ENCODE assay signal across 1 cellular context in genomic region chr6:143397229-143398222, GRCh38.
TF ChIP-seq lines count a peak whose summit lies in the region.

No MANE protein-coding gene starts in this region.

TF ChIP-seq in HepG2, 621 proteins besides CTCF, POLR2A, EP300 and RAD21 (continued from another document and continues in another):
- TF ChIP-seq, protein P1, sequence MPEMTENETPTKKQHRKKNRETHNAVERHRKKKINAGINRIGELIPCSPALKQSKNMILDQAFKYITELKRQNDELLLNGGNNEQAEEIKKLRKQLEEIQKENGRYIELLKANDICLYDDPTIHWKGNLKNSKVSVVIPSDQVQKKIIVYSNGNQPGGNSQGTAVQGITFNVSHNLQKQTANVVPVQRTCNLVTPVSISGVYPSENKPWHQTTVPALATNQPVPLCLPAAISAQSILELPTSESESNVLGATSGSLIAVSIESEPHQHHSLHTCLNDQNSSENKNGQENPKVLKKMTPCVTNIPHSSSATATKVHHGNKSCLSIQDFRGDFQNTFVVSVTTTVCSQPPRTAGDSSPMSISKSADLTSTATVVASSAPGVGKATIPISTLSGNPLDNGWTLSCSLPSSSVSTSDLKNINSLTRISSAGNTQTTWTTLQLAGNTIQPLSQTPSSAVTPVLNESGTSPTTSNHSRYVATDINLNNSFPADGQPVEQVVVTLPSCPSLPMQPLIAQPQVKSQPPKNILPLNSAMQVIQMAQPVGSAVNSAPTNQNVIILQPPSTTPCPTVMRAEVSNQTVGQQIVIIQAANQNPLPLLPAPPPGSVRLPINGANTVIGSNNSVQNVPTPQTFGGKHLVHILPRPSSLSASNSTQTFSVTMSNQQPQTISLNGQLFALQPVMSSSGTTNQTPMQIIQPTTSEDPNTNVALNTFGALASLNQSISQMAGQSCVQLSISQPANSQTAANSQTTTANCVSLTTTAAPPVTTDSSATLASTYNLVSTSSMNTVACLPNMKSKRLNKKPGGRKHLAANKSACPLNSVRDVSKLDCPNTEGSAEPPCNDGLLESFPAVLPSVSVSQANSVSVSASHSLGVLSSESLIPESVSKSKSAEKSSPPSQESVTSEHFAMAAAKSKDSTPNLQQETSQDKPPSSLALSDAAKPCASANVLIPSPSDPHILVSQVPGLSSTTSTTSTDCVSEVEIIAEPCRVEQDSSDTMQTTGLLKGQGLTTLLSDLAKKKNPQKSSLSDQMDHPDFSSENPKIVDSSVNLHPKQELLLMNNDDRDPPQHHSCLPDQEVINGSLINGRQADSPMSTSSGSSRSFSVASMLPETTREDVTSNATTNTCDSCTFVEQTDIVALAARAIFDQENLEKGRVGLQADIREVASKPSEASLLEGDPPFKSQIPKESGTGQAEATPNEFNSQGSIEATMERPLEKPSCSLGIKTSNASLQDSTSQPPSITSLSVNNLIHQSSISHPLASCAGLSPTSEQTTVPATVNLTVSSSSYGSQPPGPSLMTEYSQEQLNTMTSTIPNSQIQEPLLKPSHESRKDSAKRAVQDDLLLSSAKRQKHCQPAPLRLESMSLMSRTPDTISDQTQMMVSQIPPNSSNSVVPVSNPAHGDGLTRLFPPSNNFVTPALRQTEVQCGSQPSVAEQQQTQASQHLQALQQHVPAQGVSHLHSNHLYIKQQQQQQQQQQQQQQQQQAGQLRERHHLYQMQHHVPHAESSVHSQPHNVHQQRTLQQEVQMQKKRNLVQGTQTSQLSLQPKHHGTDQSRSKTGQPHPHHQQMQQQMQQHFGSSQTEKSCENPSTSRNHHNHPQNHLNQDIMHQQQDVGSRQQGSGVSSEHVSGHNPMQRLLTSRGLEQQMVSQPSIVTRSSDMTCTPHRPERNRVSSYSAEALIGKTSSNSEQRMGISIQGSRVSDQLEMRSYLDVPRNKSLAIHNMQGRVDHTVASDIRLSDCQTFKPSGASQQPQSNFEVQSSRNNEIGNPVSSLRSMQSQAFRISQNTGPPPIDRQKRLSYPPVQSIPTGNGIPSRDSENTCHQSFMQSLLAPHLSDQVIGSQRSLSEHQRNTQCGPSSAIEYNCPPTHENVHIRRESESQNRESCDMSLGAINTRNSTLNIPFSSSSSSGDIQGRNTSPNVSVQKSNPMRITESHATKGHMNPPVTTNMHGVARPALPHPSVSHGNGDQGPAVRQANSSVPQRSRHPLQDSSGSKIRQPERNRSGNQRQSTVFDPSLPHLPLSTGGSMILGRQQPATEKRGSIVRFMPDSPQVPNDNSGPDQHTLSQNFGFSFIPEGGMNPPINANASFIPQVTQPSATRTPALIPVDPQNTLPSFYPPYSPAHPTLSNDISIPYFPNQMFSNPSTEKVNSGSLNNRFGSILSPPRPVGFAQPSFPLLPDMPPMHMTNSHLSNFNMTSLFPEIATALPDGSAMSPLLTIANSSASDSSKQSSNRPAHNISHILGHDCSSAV (CRISPR knock-in tag; IDR thresholded peaks at IDR 0.05; ENCODE audit: borderline replicate concordance): no peak
- TF ChIP-seq ZNF614 (CRISPR knock-in tag; IDR thresholded peaks at IDR 0.05; ENCODE audit: borderline replicate concordance) (peak; percentile 84), ZNF329 (CRISPR knock-in tag; IDR thresholded peaks at IDR 0.05; ENCODE audit: low read depth) (0 out of 2 replicates have a peak, but pooled peaks have one; percentile 21), DPF2 (CRISPR knock-in tag; IDR thresholded peaks at IDR 0.05; ENCODE audit: borderline replicate concordance, low read depth) (peak; percentile 86), MED8 (CRISPR knock-in tag; IDR thresholded peaks at IDR 0.05; ENCODE audit: insufficient replicate concordance) (peak; percentile 66), JARID2 (CRISPR knock-in tag; IDR thresholded peaks at IDR 0.05; ENCODE audit: insufficient replicate concordance) (no peak), CHD4 (IDR thresholded peaks at IDR 0.05; ENCODE audit: borderline replicate concordance, low read length) (peak; percentile 93; the same call in 1 of the 2 replicates), SNAPC2 (CRISPR knock-in tag; IDR thresholded peaks at IDR 0.05) (no peak), YEATS4 (CRISPR knock-in tag; IDR thresholded peaks at IDR 0.05; ENCODE audit: borderline replicate concordance) (peak; percentile 14; the same call in 1 of the 2 replicates), IKZF1 (IDR thresholded peaks at IDR 0.05) (no peak), CBX2 (IDR thresholded peaks at IDR 0.05; ENCODE audit: low read depth, low read length) (no peak), CBX2 (CRISPR knock-in tag; IDR thresholded peaks at IDR 0.05; ENCODE audit: low read depth) (no peak), ZNF549 (CRISPR knock-in tag; IDR thresholded peaks at IDR 0.05) (no peak), PREB (CRISPR knock-in tag; IDR thresholded peaks at IDR 0.05) (no peak), SMC3 (IDR thresholded peaks at IDR 0.05; ENCODE audit: low read length) (peak; percentile 46; the same call in 1 of the 2 replicates), ZSCAN31 (CRISPR knock-in tag; IDR thresholded peaks at IDR 0.05; ENCODE audit: low read depth) (no peak), SIX1 (CRISPR knock-in tag; IDR thresholded peaks at IDR 0.05; ENCODE audit: borderline replicate concordance) (no peak), ZBTB20 (CRISPR knock-in tag; IDR thresholded peaks at IDR 0.05; ENCODE audit: borderline replicate concordance, low read depth) (no peak), ZNF460 (CRISPR knock-in tag; IDR thresholded peaks at IDR 0.05; ENCODE audit: borderline replicate concordance) (no peak), ZNF629 (CRISPR knock-in tag; conservative IDR thresholded peaks at IDR 0.05) (peak; percentile 31; the same call in 1 of the 2 replicates), ZNF124 (CRISPR knock-in tag; IDR thresholded peaks at IDR 0.05) (peak; percentile 74; the same call in 1 of the 2 replicates), DMAP1 (CRISPR knock-in tag; IDR thresholded peaks at IDR 0.05) (peak; percentile 36; the same call in 1 of the 2 replicates), MED13 (CRISPR knock-in tag; IDR thresholded peaks at IDR 0.05) (no peak), ZNF678 (CRISPR knock-in tag; IDR thresholded peaks at IDR 0.05) (0 out of 2 replicates have a peak, but pooled peaks have one; percentile 32), ATM (IDR thresholded peaks at IDR 0.05; ENCODE audit: borderline replicate concordance) (no peak), ZNF644 (CRISPR knock-in tag; IDR thresholded peaks at IDR 0.05; ENCODE audit: low read depth) (peak; percentile 79), ZEB1 (IDR thresholded peaks at IDR 0.05; ENCODE audit: insufficient replicate concordance, low read depth) (peak; percentile 93), ZNF367 (CRISPR knock-in tag; IDR thresholded peaks at IDR 0.05; ENCODE audit: borderline replicate concordance) (no peak), TBX3 (IDR thresholded peaks at IDR 0.05; ENCODE audit: borderline replicate concordance) (peak; percentile 96), ZBTB7B (CRISPR knock-in tag; IDR thresholded peaks at IDR 0.05) (peak; percentile 13; the same call in 1 of the 2 replicates), ZNF552 (CRISPR knock-in tag; IDR thresholded peaks at IDR 0.05; ENCODE audit: borderline replicate concordance) (no peak), ZNF263 (CRISPR knock-in tag; IDR thresholded peaks at IDR 0.05) (no peak), GZF1 (CRISPR knock-in tag; IDR thresholded peaks at IDR 0.05) (no peak), CREB3 (CRISPR knock-in tag; IDR thresholded peaks at IDR 0.05) (no peak), SRY (CRISPR knock-in tag; IDR thresholded peaks at IDR 0.05) (0 out of 2 replicates have a peak, but pooled peaks have one; percentile 27), SIN3B (IDR thresholded peaks at IDR 0.05; ENCODE audit: low read length) (no peak)
- TF ChIP-seq, protein P2, sequence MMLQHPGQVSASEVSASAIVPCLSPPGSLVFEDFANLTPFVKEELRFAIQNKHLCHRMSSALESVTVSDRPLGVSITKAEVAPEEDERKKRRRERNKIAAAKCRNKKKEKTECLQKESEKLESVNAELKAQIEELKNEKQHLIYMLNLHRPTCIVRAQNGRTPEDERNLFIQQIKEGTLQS (CRISPR knock-in tag; IDR thresholded peaks at IDR 0.05): peak; percentile 93
- TF ChIP-seq, protein P3, sequence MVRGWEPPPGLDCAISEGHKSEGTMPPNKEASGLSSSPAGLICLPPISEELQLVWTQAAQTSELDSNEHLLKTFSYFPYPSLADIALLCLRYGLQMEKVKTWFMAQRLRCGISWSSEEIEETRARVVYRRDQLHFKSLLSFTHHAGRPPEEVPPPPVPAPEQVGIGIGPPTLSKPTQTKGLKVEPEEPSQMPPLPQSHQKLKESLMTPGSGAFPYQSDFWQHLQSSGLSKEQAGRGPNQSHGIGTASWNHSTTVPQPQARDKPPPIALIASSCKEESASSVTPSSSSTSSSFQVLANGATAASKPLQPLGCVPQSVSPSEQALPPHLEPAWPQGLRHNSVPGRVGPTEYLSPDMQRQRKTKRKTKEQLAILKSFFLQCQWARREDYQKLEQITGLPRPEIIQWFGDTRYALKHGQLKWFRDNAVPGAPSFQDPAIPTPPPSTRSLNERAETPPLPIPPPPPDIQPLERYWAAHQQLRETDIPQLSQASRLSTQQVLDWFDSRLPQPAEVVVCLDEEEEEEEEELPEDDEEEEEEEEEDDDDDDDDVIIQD (CRISPR knock-in tag; IDR thresholded peaks at IDR 0.05; ENCODE audit: low read depth): peak; percentile 96
- TF ChIP-seq, protein P4, sequence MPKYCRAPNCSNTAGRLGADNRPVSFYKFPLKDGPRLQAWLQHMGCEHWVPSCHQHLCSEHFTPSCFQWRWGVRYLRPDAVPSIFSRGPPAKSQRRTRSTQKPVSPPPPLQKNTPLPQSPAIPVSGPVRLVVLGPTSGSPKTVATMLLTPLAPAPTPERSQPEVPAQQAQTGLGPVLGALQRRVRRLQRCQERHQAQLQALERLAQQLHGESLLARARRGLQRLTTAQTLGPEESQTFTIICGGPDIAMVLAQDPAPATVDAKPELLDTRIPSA (CRISPR knock-in tag; IDR thresholded peaks at IDR 0.05; ENCODE audit: borderline replicate concordance): no peak
- TF ChIP-seq, protein P5, sequence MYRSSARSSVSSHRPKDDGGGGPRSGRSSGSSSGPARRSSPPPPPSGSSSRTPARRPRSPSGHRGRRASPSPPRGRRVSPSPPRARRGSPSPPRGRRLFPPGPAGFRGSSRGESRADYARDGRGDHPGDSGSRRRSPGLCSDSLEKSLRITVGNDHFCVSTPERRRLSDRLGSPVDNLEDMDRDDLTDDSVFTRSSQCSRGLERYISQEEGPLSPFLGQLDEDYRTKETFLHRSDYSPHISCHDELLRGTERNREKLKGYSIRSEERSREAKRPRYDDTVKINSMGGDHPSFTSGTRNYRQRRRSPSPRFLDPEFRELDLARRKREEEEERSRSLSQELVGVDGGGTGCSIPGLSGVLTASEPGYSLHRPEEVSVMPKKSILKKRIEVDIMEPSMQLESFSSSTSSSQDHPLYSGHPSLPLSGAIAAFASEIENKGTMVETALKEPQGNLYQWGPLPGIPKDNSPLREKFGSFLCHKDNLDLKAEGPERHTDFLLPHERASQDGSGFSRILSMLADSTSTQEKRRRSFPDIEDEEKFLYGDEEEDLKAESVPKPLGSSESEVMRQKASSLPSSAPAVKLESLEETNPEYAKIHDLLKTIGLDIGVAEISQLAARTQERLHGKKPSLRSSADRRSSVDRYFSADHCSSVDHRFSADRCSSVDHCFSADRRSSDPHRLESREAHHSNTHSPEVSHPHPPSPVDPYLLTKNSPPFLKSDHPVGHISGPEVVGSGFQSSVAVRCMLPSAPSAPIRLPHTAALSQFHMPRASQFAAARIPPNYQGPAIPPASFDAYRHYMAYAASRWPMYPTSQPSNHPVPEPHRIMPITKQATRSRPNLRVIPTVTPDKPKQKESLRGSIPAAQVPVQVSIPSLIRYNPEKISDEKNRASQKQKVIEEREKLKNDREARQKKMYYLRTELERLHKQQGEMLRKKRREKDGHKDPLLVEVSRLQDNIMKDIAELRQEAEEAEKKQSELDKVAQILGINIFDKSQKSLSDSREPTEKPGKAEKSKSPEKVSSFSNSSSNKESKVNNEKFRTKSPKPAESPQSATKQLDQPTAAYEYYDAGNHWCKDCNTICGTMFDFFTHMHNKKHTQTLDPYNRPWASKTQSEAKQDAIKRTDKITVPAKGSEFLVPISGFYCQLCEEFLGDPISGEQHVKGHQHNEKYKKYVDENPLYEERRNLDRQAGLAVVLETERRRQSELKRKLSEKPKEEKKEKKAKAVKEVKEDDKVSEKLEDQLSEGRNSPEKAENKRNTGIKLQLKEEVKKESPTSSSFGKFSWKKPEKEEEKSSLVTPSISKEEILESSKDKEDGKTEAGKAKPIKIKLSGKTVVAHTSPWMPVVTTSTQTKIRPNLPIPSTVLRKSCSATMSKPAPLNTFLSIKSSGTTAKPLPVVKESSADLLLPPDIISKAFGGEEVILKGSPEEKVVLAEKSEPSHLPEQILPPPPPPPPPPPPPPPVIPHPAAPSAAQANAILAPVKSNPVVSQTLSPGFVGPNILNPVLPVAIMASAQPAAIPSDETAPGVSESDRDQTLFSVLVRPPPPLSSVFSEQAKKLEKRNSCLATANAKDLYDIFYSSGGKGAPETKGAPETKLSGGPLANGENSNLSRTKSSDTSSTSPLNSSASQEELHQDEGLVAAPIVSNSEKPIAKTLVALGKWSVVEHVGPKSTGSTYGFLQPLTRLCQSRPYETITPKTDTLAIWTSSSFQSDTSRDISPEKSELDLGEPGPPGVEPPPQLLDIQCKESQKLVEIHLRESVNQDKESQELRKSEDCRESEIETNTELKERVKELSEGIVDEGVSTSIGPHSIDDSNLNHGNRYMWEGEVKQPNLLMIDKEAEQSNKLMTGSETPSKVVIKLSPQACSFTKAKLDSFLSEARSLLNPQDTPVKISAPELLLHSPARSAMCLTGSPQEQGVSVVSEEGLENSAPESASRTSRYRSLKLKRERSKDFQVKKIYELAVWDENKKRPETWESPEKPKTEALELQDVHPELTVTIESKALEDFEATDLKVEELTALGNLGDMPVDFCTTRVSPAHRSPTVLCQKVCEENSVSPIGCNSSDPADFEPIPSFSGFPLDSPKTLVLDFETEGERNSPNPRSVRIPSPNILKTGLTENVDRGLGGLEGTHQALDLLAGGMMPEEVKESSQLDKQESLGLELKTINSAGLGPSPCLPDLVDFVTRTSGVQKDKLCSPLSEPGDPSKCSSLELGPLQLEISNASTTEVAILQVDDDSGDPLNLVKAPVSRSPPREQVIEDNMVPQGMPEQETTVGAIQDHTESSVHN (CRISPR knock-in tag; IDR thresholded peaks at IDR 0.05): 0 out of 2 replicates have a peak, but pooled peaks have one; percentile 21
- TF ChIP-seq, protein P6, sequence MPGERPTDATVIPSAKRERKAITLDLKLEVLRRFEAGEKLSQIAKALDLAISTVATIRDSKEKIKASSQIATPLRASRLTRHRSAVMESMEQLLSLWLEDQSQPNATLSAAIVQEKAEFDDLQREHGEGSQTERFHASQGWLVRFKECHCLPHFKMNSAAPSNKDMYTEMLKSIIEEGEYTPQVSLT (CRISPR knock-in tag; IDR thresholded peaks at IDR 0.05; ENCODE audit: borderline replicate concordance, low read depth): 0 out of 2 replicates have a peak, but pooled peaks have one; percentile 67
